In genomic region chr6:117481278-117481925, GRCh38 we compare ENCODE assay signal across 9 cellular contexts. TPM values are rescaled to one million over a fixed set of nuclear protein-coding genes. Genes with fewer than 3 reads are reported as not detected.
A peak's percentile ranks its signal among the peaks of the same experiment; 100 is the strongest.
DNase-seq lines count a peak whose midpoint lies in the region; ATAC-seq and TF ChIP-seq lines count a peak whose summit lies in the region.
"Had no signal": no experiment of that assay in that cellular context is flagged by ENCODE, and none has a peak within 500 bp of the region (broad histone marks: within the 10 kb centered on the region; RNA-seq: fewer than 3 reads in every experiment).

No MANE protein-coding gene starts in this region.

- DNase-seq in activated CD8-positive, alpha-beta memory T cell treated with anti-CD3 and anti-CD28 coated beads for 24 hours: peak; percentile 63
- no peak for DNase-seq in activated CD8-positive, alpha-beta memory T cell treated with anti-CD3 and anti-CD28 coated beads, Interleukin-2, amount 50 U/mL, for 48 hours
- DNase-seq in activated naive CD8-positive, alpha-beta T cell treated with anti-CD3 and anti-CD28 coated beads for 36 hours: peak; percentile 43
- DNase-seq in upper lobe of right lung (no peak), NCI-H226 (no peak)
- DNase-seq: BE2C had no signal

- peaks cover 13% of the 10 kb centered on the region for H3K4me1 Mint-ChIP-seq in activated naive CD8-positive, alpha-beta T cell treated with anti-CD3 and anti-CD28 coated beads for 36 hours

- H3K27me3 ChIP-seq in mucosa of stomach (ENCODE audit: control insufficient read depth, insufficient read depth, low read length) (no peaks in the 10 kb centered on the region), upper lobe of right lung (no peaks in the 10 kb centered on the region)
- H3K27me3 ChIP-seq: BE2C had no signal

- intact Hi-C loops in upper lobe of right lung (cut with DNase I): no loop called here

- TF ChIP-seq CTCF in upper lobe of right lung (IDR thresholded peaks at IDR 0.05): no peak

- H3K9ac ChIP-seq in mucosa of stomach (ENCODE audit: low read length): peak overlapping the region; percentile 90

- no peaks in the 10 kb centered on the region for H3K36me3 Mint-ChIP-seq in activated naive CD8-positive, alpha-beta T cell treated with anti-CD3 and anti-CD28 coated beads for 36 hours

- H3K4me1 ChIP-seq in mucosa of stomach (ENCODE audit: control insufficient read depth, insufficient read depth, low read length) (peaks cover 31% of the 10 kb centered on the region), upper lobe of right lung (peaks cover 23% of the 10 kb centered on the region)

- H3K9me3 ChIP-seq in mucosa of stomach (ENCODE audit: control insufficient read depth, low read length) (no peaks in the 10 kb centered on the region), upper lobe of right lung (no peaks in the 10 kb centered on the region)
- H3K9me3 ChIP-seq: BE2C had no signal

- peak overlapping the region; percentile 79 for H3K4me3 Mint-ChIP-seq in activated naive CD8-positive, alpha-beta T cell treated with anti-CD3 and anti-CD28 coated beads for 36 hours

- peaks cover 69% of the 10 kb centered on the region for H3K27me3 Mint-ChIP-seq in activated naive CD8-positive, alpha-beta T cell treated with anti-CD3 and anti-CD28 coated beads for 36 hours

- no peak for ATAC-seq in upper lobe of right lung
- ATAC-seq in GM18909 (IDR thresholded peaks at IDR 0.05; ENCODE audit: poor library complexity, unreplicated experiment): no peak
- ATAC-seq in HG02852 (IDR thresholded peaks at IDR 0.05; ENCODE audit: unreplicated experiment): no peak

- peak overlapping the region; percentile 1 for H3K4me3 ChIP-seq in mucosa of stomach (ENCODE audit: low read length)
- peak overlapping the region; percentile 74 for H3K4me3 ChIP-seq in upper lobe of right lung

- H3K27ac ChIP-seq in upper lobe of right lung: peak overlapping the region; percentile 91

- no peak overlapping the region for H3K27ac Mint-ChIP-seq in activated naive CD8-positive, alpha-beta T cell treated with anti-CD3 and anti-CD28 coated beads for 36 hours

- no peaks in the 10 kb centered on the region for H3K36me3 ChIP-seq in mucosa of stomach (ENCODE audit: control insufficient read depth, insufficient read depth, low read length)
- H3K36me3 ChIP-seq in upper lobe of right lung: no peaks in the 10 kb centered on the region
- H3K36me3 ChIP-seq: BE2C had no signal

- no peaks in the 10 kb centered on the region for H3K9me3 Mint-ChIP-seq in activated naive CD8-positive, alpha-beta T cell treated with anti-CD3 and anti-CD28 coated beads for 36 hours

RNA-seq across cellular contexts. Expression of gene DCBLD1, which starts 1.1 kb away (rescaled TPM):
- 1 to 10 TPM; 1.9 to 2.4 TPM for total RNA-seq in activated naive CD8-positive, alpha-beta T cell treated with anti-CD3 and anti-CD28 coated beads for 36 hours
- 19.5 TPM for total RNA-seq in upper lobe of right lung

RNA-seq across cellular contexts. Expression of gene ROS1, which starts 55.7 kb away (rescaled TPM):
- total RNA-seq in activated naive CD8-positive, alpha-beta T cell treated with anti-CD3 and anti-CD28 coated beads for 36 hours: not detected
- 163 TPM for total RNA-seq in upper lobe of right lung

Comparison
In these comparisons a context has a peak if more than half of its experiments do, and no peak if none do; other contexts are left out.
1. DNase-seq: peak in activated CD8-positive, alpha-beta memory T cell treated with anti-CD3 and anti-CD28 coated beads for 24 hours (single experiment) and activated naive CD8-positive, alpha-beta T cell treated with anti-CD3 and anti-CD28 coated beads for 36 hours (single experiment); none in activated CD8-positive, alpha-beta memory T cell treated with anti-CD3 and anti-CD28 coated beads, Interleukin-2, amount 50 U/mL, for 48 hours (single experiment), upper lobe of right lung (single experiment) and NCI-H226 (single experiment).
2. RNA of gene ROS1, which starts 55.7 kb away (total RNA-seq): 163 TPM in upper lobe of right lung (single experiment); not detected in activated naive CD8-positive, alpha-beta T cell treated with anti-CD3 and anti-CD28 coated beads for 36 hours; every median in the first group is over 100 times any median in the second.